Comparison of ENCODE assay signal across 17 cellular contexts in the genomic region with DNA sequence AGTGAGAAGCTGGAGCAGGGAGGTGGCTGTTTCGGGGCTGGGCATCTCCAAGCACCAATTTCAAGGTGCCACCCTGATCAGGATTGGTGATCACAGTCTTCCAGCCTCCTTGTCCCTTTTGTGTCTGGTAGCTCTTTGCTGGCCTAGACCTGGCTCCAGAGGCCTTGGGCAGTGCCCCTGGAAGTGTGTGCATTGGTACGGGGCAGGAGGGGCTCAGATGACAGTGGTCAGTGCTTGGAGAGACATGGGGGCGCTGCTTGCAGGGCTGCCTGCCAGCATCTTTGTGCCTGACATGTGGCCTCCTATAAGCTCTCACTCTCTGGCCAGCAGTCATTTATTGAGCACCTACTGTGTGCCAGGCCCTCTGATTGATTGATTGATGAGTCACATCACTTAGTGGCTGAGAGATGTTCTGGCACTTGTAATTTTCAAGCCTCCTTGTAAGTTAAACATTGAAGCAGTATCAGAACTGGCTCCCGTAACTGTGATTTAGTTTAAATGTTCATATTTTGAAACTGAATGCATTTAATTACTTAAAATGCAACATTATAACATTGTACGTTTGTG.
DNase-seq lines count a peak whose midpoint lies in the region; ATAC-seq, FAIRE-seq and TF ChIP-seq lines count a peak whose summit lies in the region.
"Had no signal": no experiment of that assay in that cellular context is flagged by ENCODE, and none has a peak within 500 bp of the region (broad histone marks: within the 10 kb centered on the region; RNA-seq: fewer than 3 reads in every experiment).

No MANE protein-coding gene starts in this region.

- in situ Hi-C loops in K562 (cut with MboI): no loop called here

- H3K27me3 ChIP-seq in K562 (ENCODE audit: control insufficient read depth in 2 of 2, insufficient read depth in 2 of 2, low read length in 2 of 2): peaks cover 14 to 35% of the 10 kb centered on the region in 2 experiments; a peak in 4 of 5 replicates
- H3K27me3 ChIP-seq in liver (ENCODE audit: control insufficient read depth in 4 of 4, insufficient read depth in 4 of 4, low read length in 3 of 4): no peaks in the 10 kb centered on the region
- H3K27me3 ChIP-seq in mesenchymal stem cell (ENCODE audit: control insufficient read depth in 1 of 2, insufficient read depth in 1 of 2, low read length in 2 of 2): no peaks in the 10 kb centered on the region

- H3K36me3 ChIP-seq in K562 (ENCODE audit: control insufficient read depth, insufficient read depth, low read length): no peaks in the 10 kb centered on the region
- H3K36me3 ChIP-seq in liver (ENCODE audit: control insufficient read depth in 4 of 4, insufficient read depth in 3 of 4, low read depth in 1 of 4, low read length in 3 of 4): no peaks in the 10 kb centered on the region
- no peaks in the 10 kb centered on the region for H3K36me3 ChIP-seq in mesenchymal stem cell (ENCODE audit: control insufficient read depth in 1 of 2, insufficient read depth in 2 of 2, low read depth in 1 of 2, low read length in 2 of 2)
- no peaks in the 10 kb centered on the region for H3K36me3 ChIP-seq in mucosa of descending colon (ENCODE audit: low read depth)

- H3K79me1 ChIP-seq in mesenchymal stem cell (replicated peaks; ENCODE audit: low read length, poor library complexity, severe bottlenecking): peaks cover 3% of the 10 kb centered on the region

- no peak overlapping the region for H2BK15ac ChIP-seq in mesenchymal stem cell (ENCODE audit: low read depth, poor library complexity, severe bottlenecking)

- H2BK120ac ChIP-seq in mesenchymal stem cell (ENCODE audit: low read depth, low read length): no peak overlapping the region

- no peak overlapping the region for H2BK12ac ChIP-seq in mesenchymal stem cell (ENCODE audit: low read length in 2 of 2)

- no peak overlapping the region for H4K91ac ChIP-seq in mesenchymal stem cell (ENCODE audit: low read length)

- H3K14ac ChIP-seq in mesenchymal stem cell (ENCODE audit: low read length in 2 of 2): no peak overlapping the region

- no peak for FAIRE-seq in K562 (lab: Jason Lieb, UNC)
- FAIRE-seq: A204.1, GM12878, GM19239 had no signal

- no peak overlapping the region for H3K4me3 ChIP-seq in K562
- peak overlapping the region in 1 of 3 donors; percentile 1 for H3K4me3 ChIP-seq in liver (ENCODE audit: low read depth in 1 of 3, low read length in 3 of 3)
- H3K4me3 ChIP-seq in mesenchymal stem cell (ENCODE audit: insufficient read depth in 1 of 2, low read depth in 1 of 2, low read length in 2 of 2): no peak overlapping the region
- no peak overlapping the region for H3K4me3 ChIP-seq in mucosa of descending colon
- H3K4me3 ChIP-seq: GM12878 had no signal

- intact Hi-C loops in Right ventricle myocardium inferior (cut with DNase I): no loop called here
- intact Hi-C loops in left ventricle myocardium superior (cut with micrococcal nuclease): no loop called here
- intact Hi-C loops in K562 (cut with micrococcal nuclease): no loop called here
- intact Hi-C loops in mucosa of descending colon (cut with DNase I, micrococcal nuclease): no loop called here

- DNase-seq in Right ventricle myocardium inferior (ENCODE audit: missing footprints): peak; percentile 47
- no peak for DNase-seq in left ventricle myocardium superior
- DNase-seq in K562 (ENCODE audit: extremely low read depth in 1 of 4, low spot score in 3 of 4): no peak
- no peak for DNase-seq in activated CD8-positive, alpha-beta memory T cell treated with anti-CD3 and anti-CD28 coated beads, Interleukin-2, amount 50 U/mL, for 48 hours
- DNase-seq in mesenchymal stem cell: no peak
- no peak for DNase-seq in hepatic stellate cell (ENCODE audit: low spot score)
- DNase-seq in mucosa of descending colon: no peak
- DNase-seq: CD4-positive, alpha-beta T cell; EL; NCI-H2081 treated with DMSO at 0.1 percent for 48 hours; NCI-H446 treated with DMSO at 0.1 percent for 48 hours; NK-92 treated with Interleukin-12 subunit alpha and Interleukin-12 subunit beta, amount 100 ng/mL, for 24 hours; SIG-M5 had no signal

- TF ChIP-seq RAD21 in K562 (CRISPR knock-in tag; conservative IDR thresholded peaks at IDR 0.05 in 1 of 2, IDR thresholded peaks at IDR 0.05 in 1 of 2) (no peak), liver (IDR thresholded peaks at IDR 0.05) (no peak)

- H2AFZ ChIP-seq in K562 (ENCODE audit: low read depth, low read length) (no peak overlapping the region), mesenchymal stem cell (ENCODE audit: low read depth, low read length) (no peak overlapping the region)

- H3K27ac ChIP-seq in K562 (ENCODE audit: extremely low read depth, low read depth, low read length) (no peak overlapping the region), liver (ENCODE audit: low read depth in 1 of 2, low read length in 2 of 2) (peak overlapping the region; percentile 75 to 85), mesenchymal stem cell (ENCODE audit: low read length, poor library complexity, severe bottlenecking) (no peak overlapping the region)

- no peak overlapping the region for H4K8ac ChIP-seq in mesenchymal stem cell (ENCODE audit: low read length)

- H3K4ac ChIP-seq in mesenchymal stem cell (ENCODE audit: low read depth in 1 of 2, low read length in 2 of 2): no peak overlapping the region

- H2BK5ac ChIP-seq in mesenchymal stem cell (ENCODE audit: low read depth, low read length, poor library complexity, severe bottlenecking): no peak overlapping the region

- 35% methylated on average over 5 of the region's 5 CpGs for WGBS in K562 (ENCODE audit: insufficient coverage, low coverage, missing lambda C conversion rate)
- WGBS in liver: 49% methylated on average over 5 of the region's 5 CpGs
- 98% methylated on average over 4 of the region's 5 CpGs for WGBS in mesenchymal stem cell

- CTCF ChIA-PET in K562 (lab: Yijun Ruan, JAX; ENCODE audit: low intra/inter-chr PET ratio): no interaction called here

- H3K4me1 ChIP-seq in K562 (replicated peaks in 1 of 2; ENCODE audit: control insufficient read depth in 2 of 2, insufficient read depth in 2 of 2, low read length in 2 of 2): peaks cover 0 to 15% of the 10 kb centered on the region in 2 experiments; a peak in 3 of 5 replicates
- peaks cover 9 to 34% (median 24%) of the 10 kb centered on the region in 4 donors for H3K4me1 ChIP-seq in liver (ENCODE audit: control insufficient read depth in 4 of 4, insufficient read depth in 4 of 4, low read length in 3 of 4)
- H3K4me1 ChIP-seq in mesenchymal stem cell (ENCODE audit: control insufficient read depth, insufficient read depth, low read depth, low read length): peaks cover 8% of the 10 kb centered on the region
- H3K4me1 ChIP-seq in mucosa of descending colon (ENCODE audit: low read depth): no peaks in the 10 kb centered on the region

- no peak overlapping the region for H2AK5ac ChIP-seq in mesenchymal stem cell (ENCODE audit: low read length, severe bottlenecking)

- TF ChIP-seq CTCF in K562 (IDR thresholded peaks at IDR 0.05 in 2 of 3, conservative IDR thresholded peaks at IDR 0.05 in 1 of 3; ENCODE audit: insufficient read depth in 2 of 3, low read depth in 1 of 3, low read length in 3 of 3) (no peak), liver (IDR thresholded peaks at IDR 0.05; ENCODE audit: low read depth, low read length, missing input control) (no peak), mucosa of descending colon (IDR thresholded peaks at IDR 0.05) (no peak)

- H4K20me1 ChIP-seq in K562 (replicated peaks; ENCODE audit: control insufficient read depth, insufficient read depth, low read length): no peaks in the 10 kb centered on the region; the same call in 1 of the 2 replicates

- H3K9ac ChIP-seq in K562 (ENCODE audit: insufficient read depth in 1 of 2, low read depth in 2 of 2, low read length in 2 of 2) (no peak overlapping the region), liver (ENCODE audit: low read depth in 1 of 2, low read length in 2 of 2) (no peak overlapping the region), mesenchymal stem cell (ENCODE audit: low read length) (no peak overlapping the region)

- POLR2A ChIA-PET in K562 (lab: Yijun Ruan, JAX): interaction anchor here (0.7 to 1.4 kb wide), 5 partner anchors 9 to 106 kb away, joined by 3 to 4 read pairs (median 3); no protein-coding TSS in a partner anchor

- H3K18ac ChIP-seq in mesenchymal stem cell (ENCODE audit: low read depth in 1 of 2, low read length in 2 of 2): no peak overlapping the region

- no TSS peak for BruUV-seq in K562 (replicated peaks; lab: Mats Ljungman, UMichigan)

- no peak for TF ChIP-seq POLR2A in K562 (conservative IDR thresholded peaks at IDR 0.05)

- no peaks in the 10 kb centered on the region for H3K9me1 ChIP-seq in K562 (ENCODE audit: control insufficient read depth, insufficient read depth, low read length)

- no peak for TF ChIP-seq EP300 in K562 (IDR thresholded peaks at IDR 0.05; ENCODE audit: low read length)

- no peak overlapping the region for H3K23ac ChIP-seq in mesenchymal stem cell (ENCODE audit: low read length in 2 of 2)

- ATAC-seq in Right ventricle myocardium inferior: no peak
- ATAC-seq in left ventricle myocardium superior: no peak
- ATAC-seq in K562: no peak
- ATAC-seq in mucosa of descending colon: no peak
- ATAC-seq: GM12878 had no signal

- H3K9me3 ChIP-seq in K562 (replicated peaks; ENCODE audit: control insufficient read depth, insufficient read depth, low read depth, low read length) (no peaks in the 10 kb centered on the region), liver (ENCODE audit: control insufficient read depth in 4 of 4, low read length in 3 of 4) (no peaks in the 10 kb centered on the region), mesenchymal stem cell (ENCODE audit: control insufficient read depth, low read length) (no peaks in the 10 kb centered on the region), mucosa of descending colon (no peaks in the 10 kb centered on the region)

- H3K4me2 ChIP-seq in K562 (ENCODE audit: insufficient read depth, low read length): no peak overlapping the region
- H3K4me2 ChIP-seq in mesenchymal stem cell (ENCODE audit: low read length, poor library complexity, severe bottlenecking): no peak overlapping the region

- H3K79me2 ChIP-seq in K562 (ENCODE audit: control insufficient read depth, insufficient read depth, low read length): no peaks in the 10 kb centered on the region

TF ChIP-seq in K562, 482 proteins besides CTCF, POLR2A, EP300 and RAD21 (continues in another document):
- TF ChIP-seq JUNB (CRISPR knock-in tag; conservative IDR thresholded peaks at IDR 0.05): no peak
- TF ChIP-seq ZKSCAN1 (IDR thresholded peaks at IDR 0.05; ENCODE audit: low read depth, low read length): peak; percentile 84
- no peak for TF ChIP-seq FUS (optimal IDR thresholded peaks at IDR 0.05; ENCODE audit: low read depth, low read length)
- TF ChIP-seq HMG20B (CRISPR knock-in tag; IDR thresholded peaks at IDR 0.05): no peak
- no peak for TF ChIP-seq ZNF146 (CRISPR knock-in tag; IDR thresholded peaks at IDR 0.05; ENCODE audit: unreplicated experiment)

TF ChIP-seq in liver, 16 proteins besides CTCF, POLR2A, EP300 and RAD21 (continues in another document):
- TF ChIP-seq NR2F2 (IDR thresholded peaks at IDR 0.05) (no peak), HNF4G (IDR thresholded peaks at IDR 0.05) (no peak), EGR1 (IDR thresholded peaks at IDR 0.05; ENCODE audit: low read depth in 2 of 2) (no peak), FOXA1 (IDR thresholded peaks at IDR 0.05) (no peak), RXRA (IDR thresholded peaks at IDR 0.05) (no peak), SP1 (IDR thresholded peaks at IDR 0.05) (no peak), FOXA2 (IDR thresholded peaks at IDR 0.05) (no peak)

Comparison
In these comparisons a context has a peak if more than half of its experiments do, and no peak if none do; other contexts are left out.
1. H3K27ac ChIP-seq: peak in liver (2 of 2); none in K562 (single experiment) and mesenchymal stem cell (single experiment).